Comparison of ENCODE assay signal across 23 cellular contexts in genomic region chr6:130026859-130027258, GRCh38. TPM values are rescaled to one million over a fixed set of nuclear protein-coding genes. Genes with fewer than 3 reads are reported as not detected.
A peak's percentile ranks its signal among the peaks of the same experiment; 100 is the strongest.
DNase-seq lines count a peak whose midpoint lies in the region; ATAC-seq lines count a peak whose summit lies in the region.
"Had no signal": no experiment of that assay in that cellular context is flagged by ENCODE, and none has a peak within 500 bp of the region (broad histone marks: within the 10 kb centered on the region; RNA-seq: fewer than 3 reads in every experiment).

No MANE protein-coding gene starts in this region.

- ATAC-seq in stimulated activated naive CD8-positive, alpha-beta T cell treated with anti-CD3 and anti-CD28 coated beads, Interleukin-15, amount 100 ng/mL, for 72 hours, result peak; percentile 77
- ATAC-seq in HG03342 (IDR thresholded peaks at IDR 0.05; ENCODE audit: unreplicated experiment), result no peak
- ATAC-seq: esophagus mucosa, left colon, psoas muscle had no signal

- intact Hi-C loops in activated naive CD4-positive, alpha-beta T cell treated with anti-CD3 and anti-CD28 coated beads for 36 hours (cut with micrococcal nuclease), result loop anchor here (1.0 to 10.0 kb wide), 11 partner anchors 7 to 1506 kb away; partner anchors contain the start of gene EPB41L2

- H3K27me3 Mint-ChIP-seq in activated naive CD4-positive, alpha-beta T cell treated with anti-CD3 and anti-CD28 coated beads for 36 hours (ENCODE audit: low read depth), result no peaks in the 10 kb centered on the region
- no peaks in the 10 kb centered on the region for H3K27me3 Mint-ChIP-seq in stimulated activated naive CD8-positive, alpha-beta T cell treated with anti-CD3 and anti-CD28 coated beads, Interleukin-15, amount 100 ng/mL, for 72 hours
- H3K27me3 Mint-ChIP-seq: central memory CD8-positive, alpha-beta T cell had no signal

- CTCF ChIA-PET in activated naive CD4-positive, alpha-beta T cell treated with anti-CD3 and anti-CD28 coated beads for 36 hours (lab: Charles Lee), result no interaction called here

- H3K36me3 Mint-ChIP-seq in activated naive CD4-positive, alpha-beta T cell treated with anti-CD3 and anti-CD28 coated beads for 36 hours (ENCODE audit: low read depth), result peaks cover 10% of the 10 kb centered on the region

- no peaks in the 10 kb centered on the region for H3K9me3 Mint-ChIP-seq in activated naive CD4-positive, alpha-beta T cell treated with anti-CD3 and anti-CD28 coated beads for 36 hours
- H3K9me3 Mint-ChIP-seq in stimulated activated naive CD8-positive, alpha-beta T cell treated with anti-CD3 and anti-CD28 coated beads, Interleukin-15, amount 100 ng/mL, for 72 hours, result no peaks in the 10 kb centered on the region
- H3K9me3 Mint-ChIP-seq: activated T-helper 1 cell treated with anti-CD3 and anti-CD28 coated beads, Interleukin-12 subunit alpha, Interleukin-12 subunit beta, Interleukin-2, Interleukin-4 antibody, amounts not matched to agents 30 ng/mL and 10 ng/mL and 1 ng/mL, durations not matched to agents 14 hours and 24 hours and 36 hours; central memory CD8-positive, alpha-beta T cell; mesothelial cell of epicardium; neural crest cell had no signal

- peak; percentile 10 for DNase-seq in activated naive CD4-positive, alpha-beta T cell treated with anti-CD3 and anti-CD28 coated beads for 36 hours
- no peak for DNase-seq in activated naive CD4-positive, alpha-beta T cell treated with anti-CD3 and anti-CD28 coated beads, Interleukin-2, amount 50 U/mL, for 16 hours
- DNase-seq in LHCN-M2 (ENCODE audit: low read depth), result peak; percentile 55
- peak; percentile 9 for DNase-seq in fibroblast of gingiva (ENCODE audit: low read depth)
- DNase-seq in stimulated activated naive CD8-positive, alpha-beta T cell treated with anti-CD3 and anti-CD28 coated beads, Interleukin-15, amount 100 ng/mL, for 72 hours, result no peak
- no peak for DNase-seq in G401 (ENCODE audit: low spot score)
- DNase-seq in NCI-H2081 (lab: John Stamatoyannopoulos, UW), result no peak
- DNase-seq: activated CD4-positive, alpha-beta T cell treated with anti-CD3 and anti-CD28 coated beads, Interleukin-2, amount 50 U/mL, for 1 hour; anterior cingulate cortex; COR-L47; GOT3; left colon; NCI-H1417; NCI-H69; psoas muscle; stimulated activated CD4-positive, alpha-beta T cell treated with anti-CD3 and anti-CD28 coated beads, Interleukin-2, amount 100 ng/mL, for 48 hours; substantia nigra had no signal

- in situ Hi-C loops in G401 (cut with HindIII; ENCODE audit: low sequenced_read_pairs), result no loop called here

- no peak overlapping the region for H3K27ac Mint-ChIP-seq in activated naive CD4-positive, alpha-beta T cell treated with anti-CD3 and anti-CD28 coated beads for 36 hours
- no peak overlapping the region for H3K27ac Mint-ChIP-seq in stimulated activated naive CD8-positive, alpha-beta T cell treated with anti-CD3 and anti-CD28 coated beads, Interleukin-15, amount 100 ng/mL, for 72 hours
- H3K27ac Mint-ChIP-seq: activated T-helper 1 cell treated with anti-CD3 and anti-CD28 coated beads, Interleukin-12 subunit alpha, Interleukin-12 subunit beta, Interleukin-2, Interleukin-4 antibody, amounts not matched to agents 30 ng/mL and 10 ng/mL and 1 ng/mL, durations not matched to agents 14 hours and 24 hours and 36 hours; mesothelial cell of epicardium had no signal

- H3K4me3 Mint-ChIP-seq in activated naive CD4-positive, alpha-beta T cell treated with anti-CD3 and anti-CD28 coated beads for 36 hours, result no peak overlapping the region
- peak overlapping the region; percentile 1 to 46 for H3K4me3 Mint-ChIP-seq in stimulated activated naive CD8-positive, alpha-beta T cell treated with anti-CD3 and anti-CD28 coated beads, Interleukin-15, amount 100 ng/mL, for 72 hours
- H3K4me3 Mint-ChIP-seq: activated T-helper 1 cell treated with anti-CD3 and anti-CD28 coated beads, Interleukin-12 subunit alpha, Interleukin-12 subunit beta, Interleukin-2, Interleukin-4 antibody, amounts not matched to agents 30 ng/mL and 10 ng/mL and 1 ng/mL, durations not matched to agents 14 hours and 24 hours and 36 hours; central memory CD8-positive, alpha-beta T cell; mesothelial cell of epicardium; neural crest cell had no signal

- H3K4me1 Mint-ChIP-seq in activated naive CD4-positive, alpha-beta T cell treated with anti-CD3 and anti-CD28 coated beads for 36 hours (ENCODE audit: low read depth), result peaks cover 54% of the 10 kb centered on the region
- peaks cover 88% of the 10 kb centered on the region for H3K4me1 Mint-ChIP-seq in stimulated activated naive CD8-positive, alpha-beta T cell treated with anti-CD3 and anti-CD28 coated beads, Interleukin-15, amount 100 ng/mL, for 72 hours
- H3K4me1 Mint-ChIP-seq: neural crest cell had no signal

RNA-seq across cellular contexts. Expression of gene L3MBTL3, which starts 8.5 kb away (rescaled TPM):
- 1 to 10 TPM; 3.1 to 5.0 TPM for total RNA-seq in activated naive CD4-positive, alpha-beta T cell treated with anti-CD3 and anti-CD28 coated beads for 36 hours
- 5.9 and 7.0 TPM in 2 replicates for total RNA-seq in LHCN-M2 (2014; rRNA removed)
- polyA plus RNA-seq in LHCN-M2 (2012), result 2.0 TPM
- 28.5 and 54.6 TPM in 2 replicates for total RNA-seq in G401 (2014; rRNA removed; shearing (Covaris generic))

Comparison
In these comparisons a context has a peak if more than half of its experiments do, and no peak if none do; other contexts are left out.
1. DNase-seq: peak in activated naive CD4-positive, alpha-beta T cell treated with anti-CD3 and anti-CD28 coated beads for 36 hours (single experiment), LHCN-M2 (single experiment) and fibroblast of gingiva (single experiment); none in activated naive CD4-positive, alpha-beta T cell treated with anti-CD3 and anti-CD28 coated beads, Interleukin-2, amount 50 U/mL, for 16 hours (single experiment), stimulated activated naive CD8-positive, alpha-beta T cell treated with anti-CD3 and anti-CD28 coated beads, Interleukin-15, amount 100 ng/mL, for 72 hours (0 of 2), G401 (single experiment) and NCI-H2081 (0 of 2).